In genomic region chr4:7539186-7539585, GRCh38 we compare ENCODE assay signal across 22 cellular contexts.
DNase-seq lines count a peak whose midpoint lies in the region; ATAC-seq, FAIRE-seq and TF ChIP-seq lines count a peak whose summit lies in the region.
"Had no signal": no experiment of that assay in that cellular context is flagged by ENCODE, and none has a peak within 500 bp of the region (broad histone marks: within the 10 kb centered on the region; RNA-seq: fewer than 3 reads in every experiment).

No MANE protein-coding gene starts in this region.

- H3K4me2 ChIP-seq in OCI-LY7 (ENCODE audit: low read length) (peak overlapping the region; percentile 59), H1 (ENCODE audit: insufficient read depth in 1 of 2, low read depth in 2 of 2, low read length in 2 of 2) (no peak overlapping the region)

- no peak for DNase-seq in BE2C
- DNase-seq in CD8-positive, alpha-beta T cell, result no peak
- DNase-seq in OCI-LY7 (ENCODE audit: low spot score), result no peak
- no peak for DNase-seq in H1 (ENCODE audit: low read depth in 1 of 2, low spot score in 2 of 2)
- DNase-seq in dedifferentiated amniotic fluid mesenchymal stem cell (ENCODE audit: extremely low spot score), result no peak
- DNase-seq in AML-193 (lab: John Stamatoyannopoulos, UW), result no peak
- DNase-seq: activated B cell treated with CpG ODN at 0.5 μM for 24 hours; left ventricle myocardium inferior; NCI-H187 treated with DMSO at 0.1 percent for 48 hours; NCI-H2227 treated with DMSO at 0.1 percent for 48 hours; retina; small intestine; stimulated activated naive B cell treated with anti-CD40 and anti-IgM and Interleukin-4, amounts not matched to agents 10 μg/mL and 1 μg/mL and 100 μg/mL, for 72 hours had no signal

- TF ChIP-seq EP300 in H1 (IDR thresholded peaks at IDR 0.05; ENCODE audit: borderline replicate concordance in 1 of 2, low read depth in 2 of 2, low read length in 2 of 2), result no peak

- no peak overlapping the region for H3K18ac ChIP-seq in H1 (ENCODE audit: extremely low read depth, low read length)

- H3K4me3 ChIP-seq in BE2C (ENCODE audit: low read depth, low read length) (peak overlapping the region; percentile 49), OCI-LY7 (ENCODE audit: low read depth, low read length, poor library complexity, severe bottlenecking) (peak overlapping the region; percentile 64), H1 (ENCODE audit: extremely low read depth in 1 of 4, insufficient read depth in 2 of 4, low read depth in 3 of 4, low read length in 4 of 4) (no peak overlapping the region)
- no peak overlapping the region for H3K4me3 ChIP-seq in CD8-positive, alpha-beta T cell (ENCODE audit: low read depth, low read length)
- H3K4me3 ChIP-seq: adrenal gland, left ventricle myocardium inferior, ovary had no signal

- no peak overlapping the region for H3K4me3 Mint-ChIP-seq in CD8-positive, alpha-beta T cell
- H3K4me3 Mint-ChIP-seq: activated B cell treated with CpG ODN at 0.5 μM for 24 hours; CD4-positive, alpha-beta T cell; naive thymus-derived CD8-positive, alpha-beta T cell; stimulated activated naive B cell treated with anti-CD40 and anti-IgM and Interleukin-4, amounts not matched to agents 10 μg/mL and 1 μg/mL and 100 μg/mL, for 72 hours had no signal

- no peak overlapping the region for H3K14ac ChIP-seq in H1 (ENCODE audit: insufficient read length)

- no peaks in the 10 kb centered on the region for H3K36me3 Mint-ChIP-seq in CD8-positive, alpha-beta T cell
- H3K36me3 Mint-ChIP-seq: naive thymus-derived CD8-positive, alpha-beta T cell; stimulated activated naive B cell treated with anti-CD40 and anti-IgM and Interleukin-4, amounts not matched to agents 10 μg/mL and 1 μg/mL and 100 μg/mL, for 72 hours had no signal

- WGBS in H1 (ENCODE audit: extremely low coverage in 1 of 2, insufficient coverage in 1 of 2, insufficient read length in 1 of 2, insufficient replicate concordance in 2 of 2, low coverage in 1 of 2, low lambda C conversion rate in 2 of 2, missing lambda C conversion rate in 1 of 2), 2 experiments, result 50% methylated on average over 3 of the region's 3 CpGs; no CpG with 5 or more reads in 1 of the 2 experiments

- H3K79me2 ChIP-seq in OCI-LY7 (ENCODE audit: insufficient read depth, low read depth, low read length), result no peaks in the 10 kb centered on the region
- no peaks in the 10 kb centered on the region for H3K79me2 ChIP-seq in H1 (ENCODE audit: control insufficient read depth in 1 of 2, insufficient read depth in 2 of 2, low read length in 2 of 2)

- peaks cover 9% of the 10 kb centered on the region; the same call in 1 of the 2 replicates for H3K23me2 ChIP-seq in H1 (ENCODE audit: low read depth, low read length)

- H3K23ac ChIP-seq in H1 (ENCODE audit: insufficient read length), result no peak overlapping the region

- no peaks in the 10 kb centered on the region for H3K9me3 Mint-ChIP-seq in CD8-positive, alpha-beta T cell

- H3K4me1 ChIP-seq in BE2C (peaks cover 11% of the 10 kb centered on the region), OCI-LY7 (ENCODE audit: insufficient read depth, low read length, poor library complexity, severe bottlenecking) (peaks cover 13% of the 10 kb centered on the region), H1 (replicated peaks in 1 of 4; ENCODE audit: control insufficient read depth in 3 of 4, insufficient read depth in 4 of 4, low read length in 3 of 4) (0 out of 7 replicates have a peak, but pooled peaks cover 0 to 2% (median 0%) of the 10 kb centered on the region in 4 experiments)
- no peaks in the 10 kb centered on the region for H3K4me1 ChIP-seq in CD8-positive, alpha-beta T cell (ENCODE audit: insufficient read depth, low read length)
- H3K4me1 ChIP-seq: adrenal gland, foreskin keratinocyte, left ventricle myocardium inferior had no signal

- peak overlapping the region; percentile 62 for H3K27ac Mint-ChIP-seq in CD8-positive, alpha-beta T cell
- H3K27ac Mint-ChIP-seq: activated B cell treated with CpG ODN at 0.5 μM for 24 hours; CD4-positive, alpha-beta T cell; stimulated activated naive B cell treated with anti-CD40 and anti-IgM and Interleukin-4, amounts not matched to agents 10 μg/mL and 1 μg/mL and 100 μg/mL, for 72 hours had no signal

- no peak overlapping the region for H4K91ac ChIP-seq in H1 (replicated peaks; ENCODE audit: insufficient read length, low read length)

- H4K8ac ChIP-seq in H1 (ENCODE audit: extremely low read depth, insufficient read depth, low read length), result no peak overlapping the region; the same call in 1 of the 2 replicates

- H3K9ac ChIP-seq in H1 (replicated peaks in 1 of 4; ENCODE audit: extremely low read depth in 1 of 4, low read depth in 3 of 4, low read length in 3 of 4), result no peak overlapping the region

- POLR2A ChIA-PET in CD8-positive, alpha-beta T cell (lab: Charles Lee), result no interaction called here
- POLR2A ChIA-PET in OCI-LY7 (lab: Charles Lee), result interaction anchor here (0.6 kb wide), 1 partner anchor 1260 kb away, joined by 3 read pairs; no protein-coding TSS in a partner anchor
- POLR2A ChIA-PET in H1 (lab: Charles Lee; ENCODE audit: partially characterized antibody), result no interaction called here

- H3K36me3 ChIP-seq in BE2C (no peaks in the 10 kb centered on the region), OCI-LY7 (ENCODE audit: insufficient read depth, low read length) (no peaks in the 10 kb centered on the region), H1 (ENCODE audit: control insufficient read depth in 2 of 4, insufficient read depth in 4 of 4, low read length in 3 of 4) (no peaks in the 10 kb centered on the region)
- H3K36me3 ChIP-seq in CD8-positive, alpha-beta T cell (ENCODE audit: insufficient read depth, low read length), result no peaks in the 10 kb centered on the region
- H3K36me3 ChIP-seq: adrenal gland, brain microvascular endothelial cell, left ventricle myocardium inferior, ovary had no signal

- H3K79me1 ChIP-seq in H1 (ENCODE audit: low read depth, low read length), result no peaks in the 10 kb centered on the region

- BruUV-seq in OCI-LY7 (replicated peaks; lab: Mats Ljungman, UMichigan), result no TSS peak

- CTCF ChIA-PET in CD8-positive, alpha-beta T cell (lab: Charles Lee), result no interaction called here
- CTCF ChIA-PET in OCI-LY7 (lab: Charles Lee; ENCODE audit: unreplicated experiment), result no interaction called here
- CTCF ChIA-PET in H1 (lab: Charles Lee; ENCODE audit: partially characterized antibody), result no interaction called here

- no peaks in the 10 kb centered on the region for H3K27me3 Mint-ChIP-seq in CD8-positive, alpha-beta T cell (ENCODE audit: low read depth)
- H3K27me3 Mint-ChIP-seq: activated B cell treated with CpG ODN at 0.5 μM for 24 hours; CD4-positive, alpha-beta T cell; naive thymus-derived CD8-positive, alpha-beta T cell; stimulated activated naive B cell treated with anti-CD40 and anti-IgM and Interleukin-4, amounts not matched to agents 10 μg/mL and 1 μg/mL and 100 μg/mL, for 72 hours had no signal

- H2BK15ac ChIP-seq in H1 (ENCODE audit: low read length), result no peak overlapping the region

- no peak overlapping the region for H2BK120ac ChIP-seq in H1 (replicated peaks; ENCODE audit: low read depth, low read length)

- intact Hi-C loops in CD8-positive, alpha-beta T cell (cut with DNase I, micrococcal nuclease), result no loop called here
- intact Hi-C loops in OCI-LY7 (cut with micrococcal nuclease; ENCODE audit: unreplicated experiment), result loop anchor here (5.0 kb wide), 1 partner anchor 108 kb away; no protein-coding TSS in a partner anchor

- H3K27ac ChIP-seq in CD8-positive, alpha-beta T cell (ENCODE audit: low read depth, low read length), result no peak overlapping the region
- peak overlapping the region; percentile 47 for H3K27ac ChIP-seq in OCI-LY7 (ENCODE audit: low read depth, low read length, poor library complexity, severe bottlenecking)
- no peak overlapping the region for H3K27ac ChIP-seq in H1 (ENCODE audit: low read depth, low read length)
- H3K27ac ChIP-seq: adrenal gland, brain microvascular endothelial cell, foreskin keratinocyte, left ventricle myocardium inferior, ovary had no signal

- TF ChIP-seq RAD21 in H1 (IDR thresholded peaks at IDR 0.05 in 1 of 2, conservative IDR thresholded peaks at IDR 0.05 in 1 of 2; ENCODE audit: low read depth in 2 of 2, low read length in 2 of 2), result no peak

- H3K4ac ChIP-seq in H1 (replicated peaks; ENCODE audit: insufficient read length, low read depth, low read length), result no peak overlapping the region

- H2AK5ac ChIP-seq in H1 (ENCODE audit: low read depth, low read length), result no peak overlapping the region

- H4K5ac ChIP-seq in H1 (ENCODE audit: insufficient read length, low read depth, low read length), result no peak overlapping the region

- H4K20me1 ChIP-seq in OCI-LY7 (ENCODE audit: insufficient read depth, low read length) (no peaks in the 10 kb centered on the region), H1 (replicated peaks in 1 of 2; ENCODE audit: control insufficient read depth in 1 of 2, insufficient read depth in 2 of 2, low read length in 2 of 2) (no peaks in the 10 kb centered on the region)

- no peak for ATAC-seq in CD8-positive, alpha-beta T cell
- no peak for ATAC-seq in GM18868 (IDR thresholded peaks at IDR 0.05; ENCODE audit: unreplicated experiment)
- ATAC-seq: Right ventricle myocardium inferior had no signal

- H3K9me2 ChIP-seq in OCI-LY7 (ENCODE audit: insufficient read depth, low read length), result no peaks in the 10 kb centered on the region

- H2AFZ ChIP-seq in OCI-LY7 (ENCODE audit: low read length) (peak overlapping the region; percentile 69), H1 (ENCODE audit: low read length) (no peak overlapping the region)

- no peak overlapping the region for H2BK20ac ChIP-seq in H1 (ENCODE audit: low read length)

- no peaks in the 10 kb centered on the region for H3K9me3 ChIP-seq in BE2C
- H3K9me3 ChIP-seq in CD8-positive, alpha-beta T cell (ENCODE audit: low read length), result no peaks in the 10 kb centered on the region
- H3K9me3 ChIP-seq in OCI-LY7 (ENCODE audit: low read length), result no peaks in the 10 kb centered on the region
- H3K9me3 ChIP-seq in H1 (ENCODE audit: insufficient read depth in 2 of 2, low read depth in 1 of 2, low read length in 1 of 2), result peaks cover 5 to 6% of the 10 kb centered on the region in 2 experiments; a peak in 2 of 4 replicates
- H3K9me3 ChIP-seq: adrenal gland, ovary had no signal

- TF ChIP-seq CTCF in BE2C (IDR thresholded peaks at IDR 0.05; ENCODE audit: low read depth, low read length) (no peak), OCI-LY7 (conservative IDR thresholded peaks at IDR 0.05; ENCODE audit: low read length) (no peak), H1 (IDR thresholded peaks at IDR 0.05; ENCODE audit: control extremely low read depth in 1 of 3, insufficient read depth in 1 of 3, low read depth in 1 of 3, low read length in 3 of 3) (no peak)
- TF ChIP-seq CTCF in CD8-positive, alpha-beta T cell (IDR thresholded peaks at IDR 0.05), result no peak

- TF ChIP-seq POLR2A in H1 (IDR thresholded peaks at IDR 0.05; ENCODE audit: control extremely low read depth in 1 of 2, low read depth in 2 of 2, low read length in 2 of 2), result no peak

- H3K56ac ChIP-seq in H1 (replicated peaks; ENCODE audit: insufficient read length, low read depth, low read length), result no peak overlapping the region

- no peaks in the 10 kb centered on the region for H3K27me3 ChIP-seq in BE2C
- H3K27me3 ChIP-seq in CD8-positive, alpha-beta T cell (ENCODE audit: insufficient read depth, low read length), result no peaks in the 10 kb centered on the region
- no peaks in the 10 kb centered on the region for H3K27me3 ChIP-seq in H1 (replicated peaks in 1 of 4; ENCODE audit: control insufficient read depth in 3 of 4, extremely low read depth in 1 of 4, insufficient read depth in 3 of 4, low read length in 3 of 4)
- H3K27me3 ChIP-seq: adrenal gland, brain microvascular endothelial cell, foreskin keratinocyte, ovary had no signal

- H2BK12ac ChIP-seq in H1 (ENCODE audit: low read depth, low read length), result 0 out of 2 replicates have a peak overlapping the region, but pooled peaks have one; percentile 50

- no peaks in the 10 kb centered on the region for H3K4me1 Mint-ChIP-seq in CD8-positive, alpha-beta T cell (ENCODE audit: low read depth)
- H3K4me1 Mint-ChIP-seq: activated B cell treated with CpG ODN at 0.5 μM for 24 hours; stimulated activated naive B cell treated with anti-CD40 and anti-IgM and Interleukin-4, amounts not matched to agents 10 μg/mL and 1 μg/mL and 100 μg/mL, for 72 hours had no signal

- H2BK5ac ChIP-seq in H1 (ENCODE audit: low read depth, low read length), result no peak overlapping the region

- FAIRE-seq in H1 (lab: Jason Lieb, UNC), result no peak
- FAIRE-seq: GM18507, small intestine had no signal

Comparison
In these comparisons a context has a peak if more than half of its experiments do, and no peak if none do; other contexts are left out.
1. H3K4me3 ChIP-seq: peak in BE2C (single experiment) and OCI-LY7 (single experiment); none in CD8-positive, alpha-beta T cell (single experiment) and H1 (0 of 4).